Comparison of ENCODE assay signal across 1 cellular context in the genomic region with DNA sequence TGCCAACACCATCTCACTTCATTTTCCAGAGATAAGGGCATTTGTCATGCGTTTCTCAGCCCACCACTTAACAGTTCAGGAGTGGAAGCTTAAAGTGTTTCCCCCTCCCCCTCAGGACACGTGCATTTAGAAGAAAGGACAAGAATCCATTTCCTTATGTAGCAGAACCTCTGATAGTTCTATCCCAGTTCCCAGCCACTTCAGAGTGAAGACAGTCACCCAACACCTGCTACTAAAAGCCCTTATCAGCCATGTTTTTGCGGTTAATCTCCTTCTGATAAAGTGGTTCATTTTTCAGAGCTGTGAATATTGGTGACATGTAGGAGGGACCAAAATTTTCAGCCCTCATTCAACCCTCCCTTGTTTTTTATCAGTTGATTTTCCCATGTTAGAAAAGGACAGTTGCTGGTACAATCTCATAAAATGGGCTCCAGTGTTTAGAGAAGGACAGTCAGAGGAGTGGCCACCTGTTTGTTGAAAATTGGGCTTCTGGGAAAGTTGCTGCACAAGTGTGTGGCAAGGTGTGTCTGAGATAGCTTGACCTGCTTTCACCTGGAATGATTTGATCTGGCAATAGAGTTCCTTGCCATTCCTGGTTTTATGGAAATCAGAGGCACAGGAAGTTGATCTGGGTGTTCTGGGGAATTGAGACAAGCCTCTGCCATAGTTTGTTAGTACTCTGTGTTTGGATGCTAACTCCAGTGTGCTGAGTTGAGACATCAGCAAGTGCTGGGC.
TF ChIP-seq lines count a peak whose summit lies in the region.

No MANE protein-coding gene starts in this region.

TF ChIP-seq in GM23338, 12 proteins besides CTCF, POLR2A, EP300 and RAD21 (continued from another document):
- TF ChIP-seq ZNF462 (CRISPR knock-in tag; IDR thresholded peaks at IDR 0.05) (no peak), EZH2phosphoT487 (IDR thresholded peaks at IDR 0.05; ENCODE audit: unreplicated experiment) (no peak), ZNF114 (CRISPR knock-in tag; IDR thresholded peaks at IDR 0.05) (no peak)
TF ChIP-seq in GM23338: peak in this region for 0.
